In genomic region chr2:96116879-96117533, GRCh38 we compare ENCODE assay signal across 1 cellular context.
TF ChIP-seq lines count a peak whose summit lies in the region.

No MANE protein-coding gene starts in this region.

TF ChIP-seq in HEK293, 187 proteins besides CTCF, POLR2A, EP300 and RAD21 (continued from another document):
- TF ChIP-seq ZNF521 (tag by site-specific recombination; IDR thresholded peaks at IDR 0.05), result no peak
- TF ChIP-seq, protein P1, sequence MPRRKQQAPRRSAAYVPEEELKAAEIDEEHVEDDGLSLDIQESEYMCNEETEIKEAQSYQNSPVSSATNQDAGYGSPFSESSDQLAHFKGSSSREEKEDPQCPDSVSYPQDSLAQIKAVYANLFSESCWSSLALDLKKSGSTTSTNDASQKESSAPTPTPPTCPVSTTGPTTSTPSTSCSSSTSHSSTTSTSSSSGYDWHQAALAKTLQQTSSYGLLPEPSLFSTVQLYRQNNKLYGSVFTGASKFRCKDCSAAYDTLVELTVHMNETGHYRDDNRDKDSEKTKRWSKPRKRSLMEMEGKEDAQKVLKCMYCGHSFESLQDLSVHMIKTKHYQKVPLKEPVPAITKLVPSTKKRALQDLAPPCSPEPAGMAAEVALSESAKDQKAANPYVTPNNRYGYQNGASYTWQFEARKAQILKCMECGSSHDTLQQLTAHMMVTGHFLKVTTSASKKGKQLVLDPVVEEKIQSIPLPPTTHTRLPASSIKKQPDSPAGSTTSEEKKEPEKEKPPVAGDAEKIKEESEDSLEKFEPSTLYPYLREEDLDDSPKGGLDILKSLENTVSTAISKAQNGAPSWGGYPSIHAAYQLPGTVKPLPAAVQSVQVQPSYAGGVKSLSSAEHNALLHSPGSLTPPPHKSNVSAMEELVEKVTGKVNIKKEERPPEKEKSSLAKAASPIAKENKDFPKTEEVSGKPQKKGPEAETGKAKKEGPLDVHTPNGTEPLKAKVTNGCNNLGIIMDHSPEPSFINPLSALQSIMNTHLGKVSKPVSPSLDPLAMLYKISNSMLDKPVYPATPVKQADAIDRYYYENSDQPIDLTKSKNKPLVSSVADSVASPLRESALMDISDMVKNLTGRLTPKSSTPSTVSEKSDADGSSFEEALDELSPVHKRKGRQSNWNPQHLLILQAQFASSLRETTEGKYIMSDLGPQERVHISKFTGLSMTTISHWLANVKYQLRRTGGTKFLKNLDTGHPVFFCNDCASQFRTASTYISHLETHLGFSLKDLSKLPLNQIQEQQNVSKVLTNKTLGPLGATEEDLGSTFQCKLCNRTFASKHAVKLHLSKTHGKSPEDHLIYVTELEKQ (tag by site-specific recombination; IDR thresholded peaks at IDR 0.05; ENCODE audit: borderline replicate concordance), result no peak
- TF ChIP-seq KLF16 (tag by site-specific recombination; IDR thresholded peaks at IDR 0.05), result no peak
- no peak for TF ChIP-seq PBX3 (CRISPR knock-in tag; IDR thresholded peaks at IDR 0.05)
- TF ChIP-seq PRDM4 (tag by site-specific recombination; IDR thresholded peaks at IDR 0.05), result no peak
- TF ChIP-seq ZNF792 (tag by site-specific recombination; IDR thresholded peaks at IDR 0.05), result no peak
- TF ChIP-seq, protein P2, sequence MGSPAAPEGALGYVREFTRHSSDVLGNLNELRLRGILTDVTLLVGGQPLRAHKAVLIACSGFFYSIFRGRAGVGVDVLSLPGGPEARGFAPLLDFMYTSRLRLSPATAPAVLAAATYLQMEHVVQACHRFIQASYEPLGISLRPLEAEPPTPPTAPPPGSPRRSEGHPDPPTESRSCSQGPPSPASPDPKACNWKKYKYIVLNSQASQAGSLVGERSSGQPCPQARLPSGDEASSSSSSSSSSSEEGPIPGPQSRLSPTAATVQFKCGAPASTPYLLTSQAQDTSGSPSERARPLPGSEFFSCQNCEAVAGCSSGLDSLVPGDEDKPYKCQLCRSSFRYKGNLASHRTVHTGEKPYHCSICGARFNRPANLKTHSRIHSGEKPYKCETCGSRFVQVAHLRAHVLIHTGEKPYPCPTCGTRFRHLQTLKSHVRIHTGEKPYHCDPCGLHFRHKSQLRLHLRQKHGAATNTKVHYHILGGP (tag by site-specific recombination; IDR thresholded peaks at IDR 0.05), result no peak
- peak; percentile 89 for TF ChIP-seq ZNF335 (tag by site-specific recombination; conservative IDR thresholded peaks at IDR 0.05)
- no peak for TF ChIP-seq ZFP41 (tag by site-specific recombination; IDR thresholded peaks at IDR 0.05; ENCODE audit: borderline replicate concordance)
- peak; percentile 50; the same call in 1 of the 2 replicates for TF ChIP-seq ZNF561 (tag by site-specific recombination; IDR thresholded peaks at IDR 0.05; ENCODE audit: borderline replicate concordance)
